Comparison of ENCODE assay signal across 1 cellular context in genomic region chr4:6693274-6694176, GRCh38.
A peak's percentile ranks its signal among the peaks of the same experiment; 100 is the strongest.
TF ChIP-seq lines count a peak whose summit lies in the region.

Gene S100P, plus strand, starts transcription at chr4:6693878. Its CDS starts 55 bp downstream, at chr4:6693933.

TF ChIP-seq in HepG2, 621 proteins besides CTCF, POLR2A, EP300 and RAD21 (continued from another document and continues in another):
- TF ChIP-seq ZHX1 (CRISPR knock-in tag; IDR thresholded peaks at IDR 0.05; ENCODE audit: low read depth): peak; percentile 64; the same call in 1 of the 2 replicates
- TF ChIP-seq ZFP82 (CRISPR knock-in tag; IDR thresholded peaks at IDR 0.05; ENCODE audit: borderline replicate concordance): no peak; the same call in 1 of the 2 replicates
- TF ChIP-seq ARNT2 (CRISPR knock-in tag; IDR thresholded peaks at IDR 0.05; ENCODE audit: low read depth): peak; percentile 17; the same call in 1 of the 2 replicates
- TF ChIP-seq ARID5B (CRISPR knock-in tag; IDR thresholded peaks at IDR 0.05): peak; percentile 82
- TF ChIP-seq ZNF607 (CRISPR knock-in tag; IDR thresholded peaks at IDR 0.05; ENCODE audit: borderline replicate concordance): peak; percentile 82; the same call in 1 of the 2 replicates
- peak; percentile 92 for TF ChIP-seq ZNF18 (CRISPR knock-in tag; IDR thresholded peaks at IDR 0.05; ENCODE audit: insufficient replicate concordance)
- TF ChIP-seq HMGXB4 (CRISPR knock-in tag; IDR thresholded peaks at IDR 0.05; ENCODE audit: borderline replicate concordance in 1 of 2, low read depth in 1 of 2): peak; percentile 49 to 71; a peak in 2 of 4 replicates
- peak; percentile 23; the same call in 1 of the 2 replicates for TF ChIP-seq MEIS1 (CRISPR knock-in tag; IDR thresholded peaks at IDR 0.05; ENCODE audit: borderline replicate concordance)
- TF ChIP-seq NR1H2 (CRISPR knock-in tag; IDR thresholded peaks at IDR 0.05; ENCODE audit: borderline replicate concordance, low read depth): no peak
- TF ChIP-seq NR3C1 (CRISPR knock-in tag; IDR thresholded peaks at IDR 0.05): no peak
- TF ChIP-seq ZNF597 (CRISPR knock-in tag; IDR thresholded peaks at IDR 0.05): no peak
- no peak; the same call in 1 of the 2 replicates for TF ChIP-seq XBP1 (CRISPR knock-in tag; IDR thresholded peaks at IDR 0.05)
- no peak for TF ChIP-seq ATF7-NPFF (CRISPR knock-in tag; IDR thresholded peaks at IDR 0.05; ENCODE audit: low read depth)
- no peak for TF ChIP-seq ZKSCAN5 (CRISPR knock-in tag; IDR thresholded peaks at IDR 0.05)
- TF ChIP-seq ZNF784 (CRISPR knock-in tag; IDR thresholded peaks at IDR 0.05; ENCODE audit: borderline replicate concordance): no peak; the same call in 1 of the 2 replicates
- TF ChIP-seq TBL1XR1 (IDR thresholded peaks at IDR 0.05; ENCODE audit: borderline replicate concordance, low read length, partially characterized antibody): no peak
- peak; percentile 74 for TF ChIP-seq RARA (CRISPR knock-in tag; IDR thresholded peaks at IDR 0.05)
- TF ChIP-seq U2AF1 (optimal IDR thresholded peaks at IDR 0.05; ENCODE audit: low read depth, low read length): no peak
- peak; percentile 40; the same call in 1 of the 2 replicates for TF ChIP-seq ATF7 (IDR thresholded peaks at IDR 0.05)
- peak; percentile 59; the same call in 1 of the 2 replicates for TF ChIP-seq ATF7 (CRISPR knock-in tag; IDR thresholded peaks at IDR 0.05)
- TF ChIP-seq CENPX (CRISPR knock-in tag; IDR thresholded peaks at IDR 0.05): no peak
- TF ChIP-seq KMT2B (CRISPR knock-in tag; IDR thresholded peaks at IDR 0.05): no peak; the same call in 1 of the 2 replicates
- no peak; the same call in 1 of the 2 replicates for TF ChIP-seq FLYWCH1 (CRISPR knock-in tag; IDR thresholded peaks at IDR 0.05)
- peak; percentile 84; the same call in 1 of the 2 replicates for TF ChIP-seq MIER3 (CRISPR knock-in tag; IDR thresholded peaks at IDR 0.05; ENCODE audit: borderline replicate concordance)
- no peak for TF ChIP-seq SMAD9 (CRISPR knock-in tag; IDR thresholded peaks at IDR 0.05)
- TF ChIP-seq ELF4 (CRISPR knock-in tag; IDR thresholded peaks at IDR 0.05; ENCODE audit: borderline replicate concordance): peak; percentile 92
- peak; percentile 80; the same call in 1 of the 2 replicates for TF ChIP-seq DNMT1 (CRISPR knock-in tag; IDR thresholded peaks at IDR 0.05)
- peak; percentile 79 for TF ChIP-seq TFE3 (CRISPR knock-in tag; IDR thresholded peaks at IDR 0.05)
- TF ChIP-seq ZNF792 (CRISPR knock-in tag; IDR thresholded peaks at IDR 0.05): 0 out of 2 replicates have a peak, but pooled peaks have one; percentile 26
- peak; percentile 12 for TF ChIP-seq ZNF777 (CRISPR knock-in tag; IDR thresholded peaks at IDR 0.05)
- TF ChIP-seq KLF6 (CRISPR knock-in tag; IDR thresholded peaks at IDR 0.05): peak; percentile 96; the same call in 1 of the 2 replicates
- peak; percentile 79; the same call in 1 of the 2 replicates for TF ChIP-seq ZNF337 (CRISPR knock-in tag; IDR thresholded peaks at IDR 0.05; ENCODE audit: borderline replicate concordance, low read depth)
- TF ChIP-seq ZNF737 (CRISPR knock-in tag; IDR thresholded peaks at IDR 0.05; ENCODE audit: borderline replicate concordance): no peak
- no peak; the same call in 1 of the 2 replicates for TF ChIP-seq GTF2F1 (IDR thresholded peaks at IDR 0.05; ENCODE audit: low read length)
- TF ChIP-seq FOXJ3 (CRISPR knock-in tag; IDR thresholded peaks at IDR 0.05; ENCODE audit: borderline replicate concordance): no peak
- no peak for TF ChIP-seq HNRNPUL1 (IDR thresholded peaks at IDR 0.05; ENCODE audit: low read depth, low read length)
- peak; percentile 81 for TF ChIP-seq ZNF816 (CRISPR knock-in tag; IDR thresholded peaks at IDR 0.05; ENCODE audit: borderline replicate concordance)
- peak; percentile 82 for TF ChIP-seq MYPOP (CRISPR knock-in tag; IDR thresholded peaks at IDR 0.05)
- no peak for TF ChIP-seq EEA1 (CRISPR knock-in tag; IDR thresholded peaks at IDR 0.05; ENCODE audit: borderline replicate concordance)
- TF ChIP-seq ZNF629 (CRISPR knock-in tag; conservative IDR thresholded peaks at IDR 0.05): no peak
- TF ChIP-seq ZNF670 (CRISPR knock-in tag; IDR thresholded peaks at IDR 0.05; ENCODE audit: borderline replicate concordance): peak; percentile 73; the same call in 1 of the 2 replicates
- no peak for TF ChIP-seq JARID2 (CRISPR knock-in tag; IDR thresholded peaks at IDR 0.05; ENCODE audit: insufficient replicate concordance)
- no peak for TF ChIP-seq ZNF432 (CRISPR knock-in tag; IDR thresholded peaks at IDR 0.05; ENCODE audit: borderline replicate concordance)
- 0 out of 2 replicates have a peak, but pooled peaks have one; percentile 59 for TF ChIP-seq ZSCAN5A (CRISPR knock-in tag; IDR thresholded peaks at IDR 0.05; ENCODE audit: borderline replicate concordance)
- no peak; the same call in 1 of the 2 replicates for TF ChIP-seq NAIF1 (CRISPR knock-in tag; IDR thresholded peaks at IDR 0.05; ENCODE audit: borderline replicate concordance)
- TF ChIP-seq ZIK1 (CRISPR knock-in tag; IDR thresholded peaks at IDR 0.05; ENCODE audit: borderline replicate concordance, low read depth): no peak
- peak; percentile 98 for TF ChIP-seq SSRP1 (CRISPR knock-in tag; IDR thresholded peaks at IDR 0.05)
- no peak for TF ChIP-seq PTBP1 (IDR thresholded peaks at IDR 0.05; ENCODE audit: low read depth, low read length, poor library complexity, severe bottlenecking)
